1 cellular context compared by ENCODE assay signal in the genomic region with DNA sequence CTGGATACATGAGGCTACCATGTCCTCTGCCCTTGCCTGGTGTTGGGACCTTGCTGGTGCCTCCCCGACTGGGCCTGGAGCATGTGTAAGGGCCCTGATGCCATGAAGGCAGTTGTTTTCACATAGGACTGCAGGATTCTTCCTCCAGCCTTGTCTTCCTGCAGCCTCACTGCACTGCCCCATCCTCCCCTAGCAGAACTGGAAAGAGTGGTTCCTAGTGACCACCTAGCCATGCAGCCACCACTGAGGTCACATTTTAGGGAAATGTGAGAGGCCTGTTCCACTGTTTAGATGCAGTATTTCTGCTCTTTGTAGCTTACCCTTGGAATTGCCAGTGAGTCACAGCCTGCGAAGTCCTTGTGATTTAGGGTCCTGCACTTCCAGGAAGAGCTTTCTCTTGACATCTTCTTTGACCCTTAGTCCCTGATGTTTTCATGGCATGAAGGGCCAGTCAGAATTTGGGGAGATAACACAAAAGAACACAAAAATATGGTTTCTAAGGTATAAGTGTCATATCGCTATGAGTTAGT.
TF ChIP-seq lines count a peak whose summit lies in the region.

No MANE protein-coding gene starts in this region.

TF ChIP-seq in GM12878, 131 proteins besides CTCF, POLR2A, EP300 and RAD21:
- TF ChIP-seq ZNF217 (IDR thresholded peaks at IDR 0.05) (no peak), GATAD2B (conservative IDR thresholded peaks at IDR 0.05; ENCODE audit: low read depth) (no peak), STAT1 (conservative IDR thresholded peaks at IDR 0.05) (no peak), EZH2 (IDR thresholded peaks at IDR 0.05; ENCODE audit: borderline replicate concordance, control insufficient read depth, low read depth, low read length) (no peak), NFYA (IDR thresholded peaks at IDR 0.05; ENCODE audit: borderline replicate concordance, low read depth, low read length) (no peak), TBL1XR1 (IDR thresholded peaks at IDR 0.05; ENCODE audit: low read depth, low read length) (no peak), SPI1 (IDR thresholded peaks at IDR 0.05; ENCODE audit: borderline replicate concordance, insufficient read depth, low read depth, low read length) (no peak), SMAD1 (IDR thresholded peaks at IDR 0.05; ENCODE audit: low read depth, partially characterized antibody) (no peak), MTA2 (IDR thresholded peaks at IDR 0.05; ENCODE audit: low read depth) (no peak), SIX5 (IDR thresholded peaks at IDR 0.05; ENCODE audit: low read depth, low read length, severe bottlenecking) (no peak), SIN3A (IDR thresholded peaks at IDR 0.05; ENCODE audit: low read depth, low read length) (no peak), CBX5 (IDR thresholded peaks at IDR 0.05; ENCODE audit: low read depth) (no peak), CHD1 (IDR thresholded peaks at IDR 0.05; ENCODE audit: low read depth, low read length) (no peak), ZBED1 (IDR thresholded peaks at IDR 0.05; ENCODE audit: borderline replicate concordance) (no peak)
- TF ChIP-seq, protein P1, sequence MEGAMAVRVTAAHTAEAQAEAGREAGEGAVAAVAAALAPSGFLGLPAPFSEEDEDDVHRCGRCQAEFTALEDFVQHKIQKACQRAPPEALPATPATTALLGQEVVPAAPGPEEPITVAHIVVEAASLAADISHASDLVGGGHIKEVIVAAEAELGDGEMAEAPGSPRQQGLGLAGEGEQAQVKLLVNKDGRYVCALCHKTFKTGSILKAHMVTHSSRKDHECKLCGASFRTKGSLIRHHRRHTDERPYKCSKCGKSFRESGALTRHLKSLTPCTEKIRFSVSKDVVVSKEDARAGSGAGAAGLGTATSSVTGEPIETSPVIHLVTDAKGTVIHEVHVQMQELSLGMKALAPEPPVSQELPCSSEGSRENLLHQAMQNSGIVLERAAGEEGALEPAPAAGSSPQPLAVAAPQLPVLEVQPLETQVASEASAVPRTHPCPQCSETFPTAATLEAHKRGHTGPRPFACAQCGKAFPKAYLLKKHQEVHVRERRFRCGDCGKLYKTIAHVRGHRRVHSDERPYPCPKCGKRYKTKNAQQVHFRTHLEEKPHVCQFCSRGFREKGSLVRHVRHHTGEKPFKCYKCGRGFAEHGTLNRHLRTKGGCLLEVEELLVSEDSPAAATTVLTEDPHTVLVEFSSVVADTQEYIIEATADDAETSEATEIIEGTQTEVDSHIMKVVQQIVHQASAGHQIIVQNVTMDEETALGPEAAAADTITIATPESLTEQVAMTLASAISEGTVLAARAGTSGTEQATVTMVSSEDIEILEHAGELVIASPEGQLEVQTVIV (IDR thresholded peaks at IDR 0.05; ENCODE audit: borderline replicate concordance, partially characterized antibody) = no peak
- TF ChIP-seq, protein P2, sequence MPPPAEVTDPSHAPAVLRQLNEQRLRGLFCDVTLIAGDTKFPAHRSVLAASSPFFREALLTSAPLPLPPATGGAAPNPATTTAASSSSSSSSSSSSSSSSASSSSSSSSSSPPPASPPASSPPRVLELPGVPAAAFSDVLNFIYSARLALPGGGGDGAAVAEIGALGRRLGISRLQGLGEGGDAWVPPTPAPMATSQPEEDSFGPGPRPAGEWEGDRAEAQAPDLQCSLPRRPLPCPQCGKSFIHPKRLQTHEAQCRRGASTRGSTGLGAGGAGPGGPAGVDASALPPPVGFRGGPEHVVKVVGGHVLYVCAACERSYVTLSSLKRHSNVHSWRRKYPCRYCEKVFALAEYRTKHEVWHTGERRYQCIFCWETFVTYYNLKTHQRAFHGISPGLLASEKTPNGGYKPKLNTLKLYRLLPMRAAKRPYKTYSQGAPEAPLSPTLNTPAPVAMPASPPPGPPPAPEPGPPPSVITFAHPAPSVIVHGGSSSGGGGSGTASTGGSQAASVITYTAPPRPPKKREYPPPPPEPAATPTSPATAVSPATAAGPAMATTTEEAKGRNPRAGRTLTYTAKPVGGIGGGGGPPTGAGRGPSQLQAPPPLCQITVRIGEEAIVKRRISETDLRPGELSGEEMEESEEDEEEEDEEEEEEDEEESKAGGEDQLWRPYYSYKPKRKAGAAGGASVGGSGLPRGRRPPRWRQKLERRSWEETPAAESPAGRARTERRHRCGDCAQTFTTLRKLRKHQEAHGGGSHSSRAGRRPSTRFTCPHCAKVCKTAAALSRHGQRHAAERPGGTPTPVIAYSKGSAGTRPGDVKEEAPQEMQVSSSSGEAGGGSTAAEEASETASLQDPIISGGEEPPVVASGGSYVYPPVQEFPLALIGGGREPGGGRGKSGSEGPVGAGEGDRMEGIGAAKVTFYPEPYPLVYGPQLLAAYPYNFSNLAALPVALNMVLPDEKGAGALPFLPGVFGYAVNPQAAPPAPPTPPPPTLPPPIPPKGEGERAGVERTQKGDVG (CRISPR knock-in tag; IDR thresholded peaks at IDR 0.05) = no peak
- TF ChIP-seq, protein P3, sequence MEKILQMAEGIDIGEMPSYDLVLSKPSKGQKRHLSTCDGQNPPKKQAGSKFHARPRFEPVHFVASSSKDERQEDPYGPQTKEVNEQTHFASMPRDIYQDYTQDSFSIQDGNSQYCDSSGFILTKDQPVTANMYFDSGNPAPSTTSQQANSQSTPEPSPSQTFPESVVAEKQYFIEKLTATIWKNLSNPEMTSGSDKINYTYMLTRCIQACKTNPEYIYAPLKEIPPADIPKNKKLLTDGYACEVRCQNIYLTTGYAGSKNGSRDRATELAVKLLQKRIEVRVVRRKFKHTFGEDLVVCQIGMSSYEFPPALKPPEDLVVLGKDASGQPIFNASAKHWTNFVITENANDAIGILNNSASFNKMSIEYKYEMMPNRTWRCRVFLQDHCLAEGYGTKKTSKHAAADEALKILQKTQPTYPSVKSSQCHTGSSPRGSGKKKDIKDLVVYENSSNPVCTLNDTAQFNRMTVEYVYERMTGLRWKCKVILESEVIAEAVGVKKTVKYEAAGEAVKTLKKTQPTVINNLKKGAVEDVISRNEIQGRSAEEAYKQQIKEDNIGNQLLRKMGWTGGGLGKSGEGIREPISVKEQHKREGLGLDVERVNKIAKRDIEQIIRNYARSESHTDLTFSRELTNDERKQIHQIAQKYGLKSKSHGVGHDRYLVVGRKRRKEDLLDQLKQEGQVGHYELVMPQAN (conservative IDR thresholded peaks at IDR 0.05) = no peak
